1 cellular context compared by ENCODE assay signal in genomic region chr13:41107584-41108014, GRCh38.
A peak's percentile ranks its signal among the peaks of the same experiment; 100 is the strongest.
TF ChIP-seq lines count a peak whose summit lies in the region.

No MANE protein-coding gene starts in this region.

TF ChIP-seq in H1, 55 proteins besides CTCF, POLR2A, EP300 and RAD21 (continued from another document):
- TF ChIP-seq RNF2 (IDR thresholded peaks at IDR 0.05; ENCODE audit: borderline replicate concordance, low read depth, low read length, missing control alignments, poor library complexity, severe bottlenecking) (no peak), CTBP2 (IDR thresholded peaks at IDR 0.05; ENCODE audit: borderline replicate concordance, insufficient read depth, insufficient read length, low read length) (no peak), SIX5 (IDR thresholded peaks at IDR 0.05; ENCODE audit: low read depth, low read length) (no peak), NRF1 (IDR thresholded peaks at IDR 0.05; ENCODE audit: low read depth, low read length) (no peak), SP1 (IDR thresholded peaks at IDR 0.05; ENCODE audit: low read depth, low read length) (no peak), HDAC2 (IDR thresholded peaks at IDR 0.05; ENCODE audit: borderline replicate concordance in 1 of 2, low read depth in 2 of 2, low read length in 2 of 2) (no peak), CHD2 (IDR thresholded peaks at IDR 0.05; ENCODE audit: low read length) (no peak), SIN3A (conservative IDR thresholded peaks at IDR 0.05 in 1 of 2, IDR thresholded peaks at IDR 0.05 in 1 of 2; ENCODE audit: low read depth in 1 of 2, low read length in 2 of 2) (no peak), GABPA (IDR thresholded peaks at IDR 0.05; ENCODE audit: borderline replicate concordance, insufficient read depth, low read length) (no peak), TAF7 (optimal IDR thresholded peaks at IDR 0.05; ENCODE audit: borderline replicate concordance, low read depth, low read length) (peak; percentile 39), JUND (IDR thresholded peaks at IDR 0.05; ENCODE audit: low read length) (no peak), TAF1 (IDR thresholded peaks at IDR 0.05; ENCODE audit: low read depth, low read length) (peak; percentile 49; the same call in 1 of the 2 replicates), E2F6 (IDR thresholded peaks at IDR 0.05) (peak; percentile 12; the same call in 1 of the 2 replicates), BACH1 (IDR thresholded peaks at IDR 0.05; ENCODE audit: low read length) (no peak), SRF (IDR thresholded peaks at IDR 0.05; ENCODE audit: low read depth, low read length) (no peak), TBP (IDR thresholded peaks at IDR 0.05; ENCODE audit: low read depth, low read length) (peak; percentile 88), PHF8 (conservative IDR thresholded peaks at IDR 0.05; ENCODE audit: low read depth, low read length) (0 out of 2 replicates have a peak, but pooled peaks have one; percentile 21)
- TF ChIP-seq, protein P1, sequence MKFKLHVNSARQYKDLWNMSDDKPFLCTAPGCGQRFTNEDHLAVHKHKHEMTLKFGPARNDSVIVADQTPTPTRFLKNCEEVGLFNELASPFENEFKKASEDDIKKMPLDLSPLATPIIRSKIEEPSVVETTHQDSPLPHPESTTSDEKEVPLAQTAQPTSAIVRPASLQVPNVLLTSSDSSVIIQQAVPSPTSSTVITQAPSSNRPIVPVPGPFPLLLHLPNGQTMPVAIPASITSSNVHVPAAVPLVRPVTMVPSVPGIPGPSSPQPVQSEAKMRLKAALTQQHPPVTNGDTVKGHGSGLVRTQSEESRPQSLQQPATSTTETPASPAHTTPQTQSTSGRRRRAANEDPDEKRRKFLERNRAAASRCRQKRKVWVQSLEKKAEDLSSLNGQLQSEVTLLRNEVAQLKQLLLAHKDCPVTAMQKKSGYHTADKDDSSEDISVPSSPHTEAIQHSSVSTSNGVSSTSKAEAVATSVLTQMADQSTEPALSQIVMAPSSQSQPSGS (IDR thresholded peaks at IDR 0.05; ENCODE audit: low read length), result no peak
